ENCODE assay signal across 1 cellular context in the genomic region with DNA sequence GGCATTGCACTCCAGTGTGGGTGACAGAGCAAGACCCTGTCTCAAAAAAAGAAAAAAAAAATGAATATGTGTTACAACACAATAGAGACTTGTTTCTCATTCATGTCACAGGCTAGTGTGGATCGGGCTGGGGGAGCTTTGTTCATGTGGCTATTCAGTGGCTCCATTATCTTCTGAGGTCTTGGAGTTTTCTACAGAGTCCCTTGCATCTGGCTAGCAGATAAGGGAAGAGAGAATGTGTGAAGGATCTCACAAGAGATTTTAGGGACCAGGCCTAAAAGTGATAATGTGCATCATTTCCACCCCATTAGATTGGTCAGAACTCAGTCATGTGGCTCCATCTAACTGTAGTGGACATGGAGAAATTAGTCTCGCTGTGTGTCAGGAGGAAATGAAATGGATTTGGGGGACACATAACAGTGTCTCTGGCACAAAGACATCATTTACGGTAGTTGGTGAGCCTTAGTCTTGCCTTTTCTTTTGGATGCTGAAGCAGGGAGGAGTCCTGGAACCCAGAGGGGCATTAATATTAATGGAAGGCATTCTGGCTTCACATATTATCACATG.
TF ChIP-seq lines count a peak whose summit lies in the region.

No MANE protein-coding gene starts in this region.

TF ChIP-seq in liver, 16 proteins besides CTCF, POLR2A, EP300 and RAD21 (continued from another document):
- TF ChIP-seq, protein P1, sequence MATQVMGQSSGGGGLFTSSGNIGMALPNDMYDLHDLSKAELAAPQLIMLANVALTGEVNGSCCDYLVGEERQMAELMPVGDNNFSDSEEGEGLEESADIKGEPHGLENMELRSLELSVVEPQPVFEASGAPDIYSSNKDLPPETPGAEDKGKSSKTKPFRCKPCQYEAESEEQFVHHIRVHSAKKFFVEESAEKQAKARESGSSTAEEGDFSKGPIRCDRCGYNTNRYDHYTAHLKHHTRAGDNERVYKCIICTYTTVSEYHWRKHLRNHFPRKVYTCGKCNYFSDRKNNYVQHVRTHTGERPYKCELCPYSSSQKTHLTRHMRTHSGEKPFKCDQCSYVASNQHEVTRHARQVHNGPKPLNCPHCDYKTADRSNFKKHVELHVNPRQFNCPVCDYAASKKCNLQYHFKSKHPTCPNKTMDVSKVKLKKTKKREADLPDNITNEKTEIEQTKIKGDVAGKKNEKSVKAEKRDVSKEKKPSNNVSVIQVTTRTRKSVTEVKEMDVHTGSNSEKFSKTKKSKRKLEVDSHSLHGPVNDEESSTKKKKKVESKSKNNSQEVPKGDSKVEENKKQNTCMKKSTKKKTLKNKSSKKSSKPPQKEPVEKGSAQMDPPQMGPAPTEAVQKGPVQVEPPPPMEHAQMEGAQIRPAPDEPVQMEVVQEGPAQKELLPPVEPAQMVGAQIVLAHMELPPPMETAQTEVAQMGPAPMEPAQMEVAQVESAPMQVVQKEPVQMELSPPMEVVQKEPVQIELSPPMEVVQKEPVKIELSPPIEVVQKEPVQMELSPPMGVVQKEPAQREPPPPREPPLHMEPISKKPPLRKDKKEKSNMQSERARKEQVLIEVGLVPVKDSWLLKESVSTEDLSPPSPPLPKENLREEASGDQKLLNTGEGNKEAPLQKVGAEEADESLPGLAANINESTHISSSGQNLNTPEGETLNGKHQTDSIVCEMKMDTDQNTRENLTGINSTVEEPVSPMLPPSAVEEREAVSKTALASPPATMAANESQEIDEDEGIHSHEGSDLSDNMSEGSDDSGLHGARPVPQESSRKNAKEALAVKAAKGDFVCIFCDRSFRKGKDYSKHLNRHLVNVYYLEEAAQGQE (IDR thresholded peaks at IDR 0.05): no peak
- TF ChIP-seq RXRA (IDR thresholded peaks at IDR 0.05) (no peak), SP1 (IDR thresholded peaks at IDR 0.05) (no peak), TAF1 (conservative IDR thresholded peaks at IDR 0.05) (no peak), FOXA2 (IDR thresholded peaks at IDR 0.05) (no peak), YY1 (IDR thresholded peaks at IDR 0.05) (no peak), HNF4A (conservative IDR thresholded peaks at IDR 0.05) (no peak)
- TF ChIP-seq, protein P2, sequence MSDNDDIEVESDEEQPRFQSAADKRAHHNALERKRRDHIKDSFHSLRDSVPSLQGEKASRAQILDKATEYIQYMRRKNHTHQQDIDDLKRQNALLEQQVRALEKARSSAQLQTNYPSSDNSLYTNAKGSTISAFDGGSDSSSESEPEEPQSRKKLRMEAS (IDR thresholded peaks at IDR 0.05): no peak
- TF ChIP-seq, protein P3, sequence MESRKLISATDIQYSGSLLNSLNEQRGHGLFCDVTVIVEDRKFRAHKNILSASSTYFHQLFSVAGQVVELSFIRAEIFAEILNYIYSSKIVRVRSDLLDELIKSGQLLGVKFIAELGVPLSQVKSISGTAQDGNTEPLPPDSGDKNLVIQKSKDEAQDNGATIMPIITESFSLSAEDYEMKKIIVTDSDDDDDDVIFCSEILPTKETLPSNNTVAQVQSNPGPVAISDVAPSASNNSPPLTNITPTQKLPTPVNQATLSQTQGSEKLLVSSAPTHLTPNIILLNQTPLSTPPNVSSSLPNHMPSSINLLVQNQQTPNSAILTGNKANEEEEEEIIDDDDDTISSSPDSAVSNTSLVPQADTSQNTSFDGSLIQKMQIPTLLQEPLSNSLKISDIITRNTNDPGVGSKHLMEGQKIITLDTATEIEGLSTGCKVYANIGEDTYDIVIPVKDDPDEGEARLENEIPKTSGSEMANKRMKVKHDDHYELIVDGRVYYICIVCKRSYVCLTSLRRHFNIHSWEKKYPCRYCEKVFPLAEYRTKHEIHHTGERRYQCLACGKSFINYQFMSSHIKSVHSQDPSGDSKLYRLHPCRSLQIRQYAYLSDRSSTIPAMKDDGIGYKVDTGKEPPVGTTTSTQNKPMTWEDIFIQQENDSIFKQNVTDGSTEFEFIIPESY (IDR thresholded peaks at IDR 0.05): no peak
